Comparison of ENCODE assay signal across 7 cellular contexts in genomic region chr12:113161415-113162016, GRCh38. TPM values are rescaled to one million over a fixed set of nuclear protein-coding genes. Genes with fewer than 3 reads are reported as not detected.
DNase-seq lines count a peak whose midpoint lies in the region; ATAC-seq and TF ChIP-seq lines count a peak whose summit lies in the region.
"Had no signal": no experiment of that assay in that cellular context is flagged by ENCODE, and none has a peak within 500 bp of the region (broad histone marks: within the 10 kb centered on the region; RNA-seq: fewer than 3 reads in every experiment).

No MANE protein-coding gene starts in this region.

- no peak for ATAC-seq in GM18868 (IDR thresholded peaks at IDR 0.05; ENCODE audit: unreplicated experiment)
- no peak for ATAC-seq in GM19328 (IDR thresholded peaks at IDR 0.05; ENCODE audit: unreplicated experiment)

- H3K4me3 Mint-ChIP-seq in MCF 10A (ENCODE audit: unreplicated experiment), result no peak overlapping the region

- TF ChIP-seq POLR2A in breast epithelium (IDR thresholded peaks at IDR 0.05), result no peak

- CTCF ChIA-PET in MCF 10A (lab: Yijun Ruan, JAX), result interaction anchor here (0.6 to 4.6 kb wide), 3 partner anchors 11 to 119 kb away, joined by 3 to 33 read pairs (median 5); no protein-coding TSS in a partner anchor

- peak; percentile 21 for DNase-seq in MCF 10A (ENCODE audit: unreplicated experiment)
- no peak for DNase-seq in breast epithelium (ENCODE audit: low spot score in 2 of 2)
- DNase-seq in SW480 (ENCODE audit: low spot score), result peak; percentile 63
- DNase-seq in retina, result peak; percentile 72

- no peaks in the 10 kb centered on the region for H3K27me3 Mint-ChIP-seq in MCF 10A (ENCODE audit: insufficient read depth, unreplicated experiment)

- H3K36me3 ChIP-seq in breast epithelium, result peaks cover 10% of the 10 kb centered on the region

- intact Hi-C loops in MCF 10A (cut with micrococcal nuclease) (no loop called here), breast epithelium (cut with DNase I; ENCODE audit: low total_unique reads) (no loop called here)

- no peaks in the 10 kb centered on the region for H3K27me3 ChIP-seq in breast epithelium

- no peaks in the 10 kb centered on the region for H3K9me3 ChIP-seq in breast epithelium

- no peaks in the 10 kb centered on the region for H3K9me3 Mint-ChIP-seq in MCF 10A (ENCODE audit: unreplicated experiment)

- no peak for TF ChIP-seq CTCF in MCF 10A (IDR thresholded peaks at IDR 0.05; ENCODE audit: unreplicated experiment)
- no peak for TF ChIP-seq CTCF in breast epithelium (IDR thresholded peaks at IDR 0.05)

- BruUV-seq in MCF 10A (replicated peaks; lab: Mats Ljungman, UMichigan), result no TSS peak

- no peak overlapping the region for H3K27ac ChIP-seq in breast epithelium

- H3K27ac Mint-ChIP-seq in MCF 10A (ENCODE audit: low read depth, unreplicated experiment), result no peak overlapping the region

- no peaks in the 10 kb centered on the region for H3K4me1 ChIP-seq in breast epithelium

- POLR2A ChIA-PET in MCF 10A (lab: Yijun Ruan, JAX), result interaction anchor here (0.7 to 1.6 kb wide), 2 partner anchors 10 to 1054 kb away, joined by 3 to 6 read pairs; no protein-coding TSS in a partner anchor

- no peak overlapping the region for H3K4me3 ChIP-seq in breast epithelium

- peaks cover 67% of the 10 kb centered on the region for H3K36me3 Mint-ChIP-seq in MCF 10A (ENCODE audit: insufficient read depth, unreplicated experiment)

- peaks cover 11% of the 10 kb centered on the region for H3K4me1 Mint-ChIP-seq in MCF 10A (ENCODE audit: insufficient read depth, unreplicated experiment)

RNA-seq across cellular contexts. Expression of gene CFAP73, which starts 12.0 kb away (rescaled TPM):
- total RNA-seq in MCF 10A (2022) (not detected in 2 replicates), breast epithelium (under 1 TPM in 1 of 3 donors, not detected in 2; 0.29 TPM)
- total RNA-seq: epithelial cell of proximal tubule had no signal

RNA-seq across cellular contexts. Expression of gene DDX54, which starts 23.8 kb away (rescaled TPM):
- total RNA-seq in MCF 10A (2022) (67.3 and 75.8 TPM in 2 replicates), breast epithelium (10 to 100 TPM; 51.5 to 62.1 (median 60.3) TPM)

RNA-seq across cellular contexts. Expression of gene RITA1, which starts 24.0 kb away (rescaled TPM):
- total RNA-seq in MCF 10A (2022) (17.5 and 17.9 TPM in 2 replicates), breast epithelium (10 to 100 TPM in 2 of 3 donors, 1 to 10 TPM in 1; 9.4 to 22.4 (median 15.4) TPM)

RNA-seq across cellular contexts. Expression of gene RASAL1, which starts 26.0 kb away (rescaled TPM):
- total RNA-seq in MCF 10A (2022) (not detected in 2 replicates), breast epithelium (1 to 10 TPM in 2 of 3 donors, not detected in 1; 1.3 to 6.7 TPM)

RNA-seq across cellular contexts. Expression of gene TPCN1, which starts 59.7 kb away (rescaled TPM):
- total RNA-seq in MCF 10A (2022) (42.7 and 43.0 TPM in 2 replicates), breast epithelium (10 to 100 TPM; 46.9 to 71.7 (median 59.5) TPM)

Comparison
In these comparisons a context has a peak if more than half of its experiments do, and no peak if none do; other contexts are left out.
1. DNase-seq: peak in MCF 10A (single experiment), SW480 (single experiment) and retina (single experiment); none in breast epithelium (0 of 2).